Comparison of ENCODE assay signal across 10 cellular contexts in the genomic region with DNA sequence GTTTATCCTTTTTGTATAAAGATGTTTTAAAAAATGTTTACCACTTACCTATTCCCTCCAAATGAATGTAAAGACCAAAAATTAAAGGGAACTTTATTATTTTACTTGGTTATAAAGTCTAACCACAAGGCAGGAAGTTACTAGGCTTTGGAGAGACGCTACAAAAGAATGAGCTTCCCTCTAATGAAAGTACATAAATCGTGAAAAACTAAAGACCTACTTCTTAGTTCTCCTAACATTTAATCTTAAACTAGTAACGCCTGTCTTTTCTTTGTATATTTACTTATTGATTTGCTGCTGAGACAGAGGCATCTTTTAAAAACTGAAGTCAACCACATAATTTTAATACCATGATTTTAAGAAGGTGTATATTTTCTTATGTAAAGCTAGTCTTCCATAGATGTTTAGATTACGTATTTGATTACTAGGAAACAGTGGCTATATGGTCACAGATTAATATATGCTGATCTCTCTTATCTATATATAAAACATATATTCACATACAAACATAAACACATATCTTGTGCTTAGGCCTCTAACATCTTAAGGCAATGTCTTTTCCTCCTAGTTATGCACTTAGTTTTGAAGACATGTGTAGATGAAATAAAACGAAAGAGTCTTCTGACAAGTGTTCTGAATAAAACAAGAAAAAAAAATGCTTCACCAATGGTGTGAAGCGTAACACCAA.
DNase-seq lines count a peak whose midpoint lies in the region; ATAC-seq and TF ChIP-seq lines count a peak whose summit lies in the region.
"Had no signal": no experiment of that assay in that cellular context is flagged by ENCODE, and none has a peak within 500 bp of the region (broad histone marks: within the 10 kb centered on the region; RNA-seq: fewer than 3 reads in every experiment).

No MANE protein-coding gene starts in this region.

- TF ChIP-seq CTCF in ascending aorta (IDR thresholded peaks at IDR 0.05) = no peak
- TF ChIP-seq CTCF in stomach (IDR thresholded peaks at IDR 0.05) = no peak

- peak overlapping the region; percentile 73 to 76 for H3K27ac ChIP-seq in ascending aorta
- no peak overlapping the region for H3K27ac ChIP-seq in iPS-20b (ENCODE audit: low read length)
- peak overlapping the region in 4 of 5 donors; percentile 27 to 80 (median 75) for H3K27ac ChIP-seq in stomach

- no peak for ATAC-seq in HG03025 (IDR thresholded peaks at IDR 0.05; ENCODE audit: low FRiP score, unreplicated experiment)
- ATAC-seq: left lobe of liver had no signal

- H3K4me3 ChIP-seq in HAP-1 (peak overlapping the region; percentile 30), ascending aorta (peak overlapping the region; percentile 51 to 63), iPS-20b (ENCODE audit: low read length) (0 out of 2 replicates have a peak overlapping the region, but pooled peaks have one; percentile 52), stomach (peak overlapping the region; percentile 10 to 38 (median 35))

- H3K9me3 ChIP-seq in HAP-1 (0 out of 2 replicates have a peak, but pooled peaks cover 2% of the 10 kb centered on the region), ascending aorta (no peaks in the 10 kb centered on the region), iPS-20b (ENCODE audit: insufficient read depth, low read depth, low read length) (0 out of 2 replicates have a peak, but pooled peaks cover 4% of the 10 kb centered on the region), stomach (no peaks in the 10 kb centered on the region)
- H3K9me3 ChIP-seq: SK-N-SH had no signal

- in situ Hi-C loops in HAP-1 (cut with MboI; ENCODE audit: low sequenced_read_pairs) = no loop called here

- no peak overlapping the region for H3K9ac ChIP-seq in iPS-20b (ENCODE audit: low read depth, low read length)
- H3K9ac ChIP-seq: SK-N-SH had no signal

- peaks cover 20% of the 10 kb centered on the region for H3K4me1 ChIP-seq in HAP-1
- H3K4me1 ChIP-seq in ascending aorta = no peaks in the 10 kb centered on the region
- peaks cover 7% of the 10 kb centered on the region; the same call in 1 of the 2 replicates for H3K4me1 ChIP-seq in iPS-20b (ENCODE audit: insufficient read depth, low read length)
- peaks cover 0 to 22% (median 3%) of the 10 kb centered on the region in 4 donors for H3K4me1 ChIP-seq in stomach

- intact Hi-C loops in ascending aorta (cut with DNase I) = loop anchor here (2.0 to 10.0 kb wide), 2 partner anchors 16 to 112 kb away; no protein-coding TSS in a partner anchor
- intact Hi-C loops in stomach (cut with DNase I; ENCODE audit: low total_unique reads) = no loop called here

- no peak for TF ChIP-seq POLR2A in stomach (IDR thresholded peaks at IDR 0.05)

- no peaks in the 10 kb centered on the region for H3K36me3 ChIP-seq in HAP-1 (replicated peaks)
- H3K36me3 ChIP-seq in ascending aorta = no peaks in the 10 kb centered on the region
- no peaks in the 10 kb centered on the region for H3K36me3 ChIP-seq in iPS-20b (ENCODE audit: insufficient read depth, low read depth, low read length)
- H3K36me3 ChIP-seq in stomach = no peaks in the 10 kb centered on the region

- WGBS in stomach, 5 donors = 34 to 44% (median 41%) methylated on average over 6 of the region's 6 CpGs

- no peak for TF ChIP-seq EP300 in stomach (IDR thresholded peaks at IDR 0.05)

- H3K27me3 ChIP-seq in HAP-1 (ENCODE audit: low read depth) (no peaks in the 10 kb centered on the region), ascending aorta (no peaks in the 10 kb centered on the region), iPS-20b (ENCODE audit: insufficient read depth, low read length) (no peaks in the 10 kb centered on the region), stomach (no peaks in the 10 kb centered on the region)

- DNase-seq in HAP-1 (ENCODE audit: low spot score in 2 of 2) = peak in 1 of 2 experiments; percentile 78
- no peak for DNase-seq in ascending aorta (ENCODE audit: low spot score in 2 of 2)
- DNase-seq in stomach = no peak
- no peak for DNase-seq in stimulated activated CD4-positive, alpha-beta T cell treated with anti-CD3 and anti-CD28 coated beads, Interleukin-12 subunit alpha, Interleukin-12 subunit beta, amount 100 ng/mL, for 4 hours
- no peak for DNase-seq in NCI-H2107 (lab: John Stamatoyannopoulos, UW)
- no peak for DNase-seq in anterior cingulate cortex (lab: John Stamatoyannopoulos, UW)
- DNase-seq: SK-N-SH had no signal
